Comparison of ENCODE assay signal across 15 cellular contexts in genomic region chr2:20880221-20880771, GRCh38. TPM values are rescaled to one million over a fixed set of nuclear protein-coding genes. Genes with fewer than 3 reads are reported as not detected.
DNase-seq lines count a peak whose midpoint lies in the region; ATAC-seq, FAIRE-seq and TF ChIP-seq lines count a peak whose summit lies in the region.
"Had no signal": no experiment of that assay in that cellular context is flagged by ENCODE, and none has a peak within 500 bp of the region (broad histone marks: within the 10 kb centered on the region; RNA-seq: fewer than 3 reads in every experiment).

No MANE protein-coding gene starts in this region.

- H3K36me3 ChIP-seq in PC-3 (ENCODE audit: low read depth, low read length) (no peaks in the 10 kb centered on the region), neuronal stem cell (replicated peaks in 1 of 2; ENCODE audit: control insufficient read depth in 2 of 2, insufficient read depth in 2 of 2, low read length in 2 of 2) (no peaks in the 10 kb centered on the region), BE2C (no peaks in the 10 kb centered on the region)
- H3K36me3 ChIP-seq: BLaER1 treated with 17β-estradiol and CSF1 and Interleukin-3, amounts not matched to agents 10 nM and 100 nM had no signal

- no peak overlapping the region for H2BK5ac ChIP-seq in neuronal stem cell (ENCODE audit: low read length)

- no peak for TF ChIP-seq EP300 in A549 (IDR thresholded peaks at IDR 0.05)

- no peaks in the 10 kb centered on the region for H4K20me1 ChIP-seq in PC-3 (ENCODE audit: low read length)
- H4K20me1 ChIP-seq: BLaER1 treated with 17β-estradiol and CSF1 and Interleukin-3, amounts not matched to agents 10 nM and 100 nM had no signal

- no peak overlapping the region for H2BK120ac ChIP-seq in neuronal stem cell (ENCODE audit: low read depth, low read length)

- CTCF ChIA-PET in A549 (lab: Yijun Ruan, JAX): interaction anchor here (0.5 to 2.6 kb wide), 2 partner anchors 83 to 219 kb away, joined by 3 to 8 read pairs; no protein-coding TSS in a partner anchor
- CTCF ChIA-PET in PC-3 (lab: Charles Lee): no interaction called here

- no peak overlapping the region for H4K91ac ChIP-seq in neuronal stem cell (ENCODE audit: low read depth, low read length, poor library complexity)

- ATAC-seq in A549 (peak; percentile 32 to 81; a peak in 3 of 6 replicates), PC-3 (no peak)

- intact Hi-C loops in PC-3 (cut with micrococcal nuclease): no loop called here

- H3K9me2 ChIP-seq in PC-3 (replicated peaks; ENCODE audit: low read length): no peaks in the 10 kb centered on the region

- no peak overlapping the region for H3K4me2 ChIP-seq in A549
- H3K4me2 ChIP-seq in PC-3 (ENCODE audit: low read length): no peak overlapping the region
- H3K4me2 ChIP-seq in neuronal stem cell (ENCODE audit: insufficient read depth, low read length, poor library complexity, severe bottlenecking): no peak overlapping the region
- H3K4me2 ChIP-seq: BLaER1 treated with 17β-estradiol and CSF1 and Interleukin-3, amounts not matched to agents 10 nM and 100 nM had no signal

- H2AFZ ChIP-seq in PC-3 (ENCODE audit: low read length): no peak overlapping the region
- H2AFZ ChIP-seq in neuronal stem cell (ENCODE audit: low read length): no peak overlapping the region

- no peak overlapping the region for H2AK5ac ChIP-seq in neuronal stem cell (ENCODE audit: low read depth, low read length)

- H3K18ac ChIP-seq in neuronal stem cell (ENCODE audit: low read length): no peak overlapping the region

- POLR2A ChIA-PET in A549 (lab: Yijun Ruan, JAX) (no interaction called here), PC-3 (lab: Charles Lee; ENCODE audit: unreplicated experiment) (no interaction called here)

- no peak for TF ChIP-seq RAD21 in A549 (conservative IDR thresholded peaks at IDR 0.05 in 1 of 2, IDR thresholded peaks at IDR 0.05 in 1 of 2)

- H3K4ac ChIP-seq in neuronal stem cell (ENCODE audit: low read length): no peak overlapping the region

- TF ChIP-seq POLR2A in A549 (IDR thresholded peaks at IDR 0.05; ENCODE audit: low read length): no peak

- H3K27ac ChIP-seq in A549 (no peak overlapping the region), C4-2B (peak overlapping the region; percentile 13), PC-3 (ENCODE audit: low read length) (no peak overlapping the region), neuronal stem cell (replicated peaks; ENCODE audit: low read length) (no peak overlapping the region)
- H3K27ac ChIP-seq: BLaER1 treated with 17β-estradiol and CSF1 and Interleukin-3, amounts not matched to agents 10 nM and 100 nM had no signal

- no peak overlapping the region for H2BK15ac ChIP-seq in neuronal stem cell (ENCODE audit: low read length)

- no peaks in the 10 kb centered on the region for H3K4me1 ChIP-seq in A549
- H3K4me1 ChIP-seq in PC-3 (ENCODE audit: insufficient read depth, low read length): no peaks in the 10 kb centered on the region
- H3K4me1 ChIP-seq in neuronal stem cell (ENCODE audit: control insufficient read depth in 2 of 2, insufficient read depth in 1 of 2, low read depth in 1 of 2, low read length in 2 of 2): no peaks in the 10 kb centered on the region
- H3K4me1 ChIP-seq in BE2C: peaks cover 11% of the 10 kb centered on the region

- H3K27me3 ChIP-seq in PC-3 (ENCODE audit: low read length) (no peaks in the 10 kb centered on the region), neuronal stem cell (ENCODE audit: control insufficient read depth in 3 of 3, insufficient read depth in 3 of 3, low read depth in 1 of 3, low read length in 3 of 3) (no peaks in the 10 kb centered on the region), BE2C (no peaks in the 10 kb centered on the region; the same call in 1 of the 2 replicates)
- H3K27me3 ChIP-seq: BLaER1 treated with 17β-estradiol and CSF1 and Interleukin-3, amounts not matched to agents 10 nM and 100 nM had no signal

- H3K23ac ChIP-seq in neuronal stem cell (ENCODE audit: low read depth, low read length, poor library complexity): peak overlapping the region; percentile 38

- H3K14ac ChIP-seq in neuronal stem cell (ENCODE audit: low read length): no peak overlapping the region

- H3K9me3 ChIP-seq in A549 (no peaks in the 10 kb centered on the region), PC-3 (ENCODE audit: low read length) (no peaks in the 10 kb centered on the region), neuronal stem cell (replicated peaks in 1 of 2; ENCODE audit: control insufficient read depth in 2 of 2, insufficient read depth in 1 of 2, low read depth in 1 of 2, low read length in 2 of 2) (peaks cover 0 to 3% of the 10 kb centered on the region in 2 donors), BE2C (no peaks in the 10 kb centered on the region)

- BruUV-seq in PC-3 (replicated peaks; lab: Mats Ljungman, UMichigan): no TSS peak

- H3K4me3 ChIP-seq in A549: no peak overlapping the region
- H3K4me3 ChIP-seq in PC-3 (ENCODE audit: low read length): no peak overlapping the region
- H3K4me3 ChIP-seq in neuronal stem cell (ENCODE audit: low read length in 2 of 2): no peak overlapping the region
- H3K4me3 ChIP-seq in BE2C (ENCODE audit: low read depth, low read length): no peak overlapping the region
- H3K4me3 ChIP-seq: BLaER1 treated with 17β-estradiol and CSF1 and Interleukin-3, amounts not matched to agents 10 nM and 100 nM had no signal

- no peaks in the 10 kb centered on the region for H3K79me2 ChIP-seq in PC-3 (ENCODE audit: low read length)

- H3K79me1 ChIP-seq in neuronal stem cell (ENCODE audit: low read depth, low read length): no peaks in the 10 kb centered on the region

- H2BK12ac ChIP-seq in neuronal stem cell (ENCODE audit: low read length): no peak overlapping the region

- no peak for TF ChIP-seq CTCF in A549 (IDR thresholded peaks at IDR 0.05)
- no peak for TF ChIP-seq CTCF in C4-2B (conservative IDR thresholded peaks at IDR 0.05)
- no peak for TF ChIP-seq CTCF in PC-3 (conservative IDR thresholded peaks at IDR 0.05; ENCODE audit: low read depth, low read length)
- no peak for TF ChIP-seq CTCF in BE2C (IDR thresholded peaks at IDR 0.05; ENCODE audit: low read depth, low read length)

- WGBS in A549 (ENCODE audit: missing lambda C conversion rate): 5% methylated on average over 12 of the region's 13 CpGs
- no CpG with 5 or more reads among the region's 13 CpGs for WGBS in neuronal stem cell (ENCODE audit: extremely low coverage in 2 of 2, insufficient read length in 2 of 2, insufficient replicate concordance in 1 of 2), 2 donors

- no peak overlapping the region for H4K8ac ChIP-seq in neuronal stem cell (ENCODE audit: low read depth, low read length)

- H3F3A ChIP-seq in PC-3 (ENCODE audit: low read length, unreplicated experiment): no peaks in the 10 kb centered on the region

- H3K9ac ChIP-seq in PC-3 (ENCODE audit: low read length) (no peak overlapping the region), neuronal stem cell (ENCODE audit: low read depth, low read length, poor library complexity) (no peak overlapping the region)
- H3K9ac ChIP-seq: BLaER1 treated with 17β-estradiol and CSF1 and Interleukin-3, amounts not matched to agents 10 nM and 100 nM had no signal

- FAIRE-seq in A549 (lab: Jason Lieb, UNC): no peak
- FAIRE-seq: GM19239 had no signal

- no peak for DNase-seq in A549 (ENCODE audit: low read depth in 1 of 2, low spot score in 1 of 2)
- DNase-seq in PC-3: peak; percentile 4
- no peak for DNase-seq in neuronal stem cell (ENCODE audit: low spot score)
- DNase-seq in A172 (ENCODE audit: low spot score): no peak
- DNase-seq in BE2C: no peak
- DNase-seq in medulla oblongata (ENCODE audit: extremely low spot score): no peak
- DNase-seq: AML-193; CD4-positive, alpha-beta T cell; GF-D8; GOT3; HCEC 1CT; KG1 had no signal

TF ChIP-seq in A549, 52 proteins besides CTCF, POLR2A, EP300 and RAD21 (continues in another document):
- TF ChIP-seq NFE2L2 (conservative IDR thresholded peaks at IDR 0.05; ENCODE audit: low read length) (no peak), HOXA7 (CRISPR knock-in tag; IDR thresholded peaks at IDR 0.05) (no peak), EHMT2 (IDR thresholded peaks at IDR 0.05; ENCODE audit: low read depth) (no peak), ZSCAN20 (CRISPR knock-in tag; IDR thresholded peaks at IDR 0.05) (no peak), HDAC2 (IDR thresholded peaks at IDR 0.05) (no peak), USF2 (IDR thresholded peaks at IDR 0.05) (no peak), MAZ (IDR thresholded peaks at IDR 0.05; ENCODE audit: borderline replicate concordance, low read depth, low read length) (no peak), ATOH8 (CRISPR knock-in tag; IDR thresholded peaks at IDR 0.05; ENCODE audit: low read depth) (no peak), BHLHE40 (IDR thresholded peaks at IDR 0.05; ENCODE audit: low read depth, low read length) (no peak), ZNF302 (CRISPR knock-in tag; IDR thresholded peaks at IDR 0.05) (no peak), CHD4 (IDR thresholded peaks at IDR 0.05; ENCODE audit: borderline replicate concordance) (no peak), HES2 (IDR thresholded peaks at IDR 0.05) (no peak)

RNA-seq across cellular contexts. Expression of gene LDAH, which starts 57.4 kb away (rescaled TPM):
- 42.4 and 53.6 TPM in 2 replicates for polyA plus RNA-seq in A549 (2011; rRNA removed)
- polyA plus RNA-seq in A549 (2012; cell fraction: cytosol; rRNA removed): 9.7 and 12.4 TPM in 2 replicates
- 5.7 and 9.4 TPM in 2 replicates for polyA plus RNA-seq in A549 (2012; cell fraction: nucleus; rRNA removed)
- polyA plus RNA-seq in A549 (2017; fragmentation: RNase III; extraction: RNeasy Plus Mini Kit Qiagen cat#74134 plus additional on column Dnase treatment): 27.4 to 31.0 TPM (median 29.6 TPM) in 3 replicates
- polyA minus RNA-seq in A549 (2011; rRNA and poly(A)+ RNA removed): 53.8 and 56.8 TPM in 2 replicates
- not detected in 2 replicates for total RNA-seq in PC-3 (2014; rRNA removed)
- polyA plus RNA-seq in neuronal stem cell (2013, experiment 1 of 2): 30.1 TPM
- polyA plus RNA-seq in neuronal stem cell (2013, experiment 2 of 2): 30.7 TPM
- total RNA-seq in A172 (2014; rRNA removed; shearing (Covaris generic)): 20.1 and 25.0 TPM in 2 replicates
- 21.3 TPM for polyA plus RNA-seq in BE2C (2012; ENCODE audit: insufficient read depth, insufficient read length, low read depth)

Comparison
In these comparisons a context has a peak if more than half of its experiments do, and no peak if none do; other contexts are left out.
1. RNA of gene LDAH, which starts 57.4 kb away (total RNA-seq): 20.1 to 25.0 TPM in A172; not detected in PC-3; every median in the first group is over 10 times any median in the second.